Comparison of ENCODE assay signal across 13 cellular contexts in genomic region chr9:135198144-135198543, GRCh38.
DNase-seq lines count a peak whose midpoint lies in the region; ATAC-seq and TF ChIP-seq lines count a peak whose summit lies in the region.
"Had no signal": no experiment of that assay in that cellular context is flagged by ENCODE, and none has a peak within 500 bp of the region (broad histone marks: within the 10 kb centered on the region; RNA-seq: fewer than 3 reads in every experiment).

No MANE protein-coding gene starts in this region.

- DNase-seq in H7 (peak; percentile 73), iPS-NIHi7 (ENCODE audit: extremely low spot score) (peak; percentile 39)
- DNase-seq in CD8-positive, alpha-beta memory T cell, result no peak
- no peak for DNase-seq in activated naive CD4-positive, alpha-beta T cell treated with anti-CD3 and anti-CD28 coated beads, Interleukin-2, amount 50 U/mL, for 72 hours (ENCODE audit: low spot score in 2 of 2)
- DNase-seq: BE2C; Caco-2; CD8-positive, alpha-beta T cell had no signal

- no peak for TF ChIP-seq CTCF in brain (conservative IDR thresholded peaks at IDR 0.05)

- H3K4me3 ChIP-seq in H7 (ENCODE audit: insufficient read depth, low read depth, low read length), result no peak overlapping the region
- H3K4me3 ChIP-seq in CD8-positive, alpha-beta memory T cell (ENCODE audit: low read length), result no peak overlapping the region
- H3K4me3 ChIP-seq: A549 had no signal

- H3K27ac ChIP-seq in CD8-positive, alpha-beta memory T cell (ENCODE audit: low read depth, low read length), result no peak overlapping the region
- H3K27ac ChIP-seq: A549, C4-2B, HL-60 had no signal

- POLR2A ChIA-PET in CD8-positive, alpha-beta memory T cell (lab: Charles Lee), result no interaction called here

- H3K36me3 ChIP-seq in H7 (replicated peaks; ENCODE audit: control insufficient read depth, insufficient read depth, low read length), result no peaks in the 10 kb centered on the region
- H3K36me3 ChIP-seq in CD8-positive, alpha-beta memory T cell (ENCODE audit: insufficient read depth, low read length), result no peaks in the 10 kb centered on the region
- H3K36me3 ChIP-seq: BE2C had no signal

- H3K27ac Mint-ChIP-seq in brain, result peak overlapping the region in 3 of 5 experiments; percentile 10 to 89 (median 67)
- no peak overlapping the region for H3K27ac Mint-ChIP-seq in CD8-positive, alpha-beta memory T cell
- no peak overlapping the region for H3K27ac Mint-ChIP-seq in activated naive CD4-positive, alpha-beta T cell treated with anti-CD3 and anti-CD28 coated beads, Interleukin-2, amount 50 U/mL, for 72 hours
- H3K27ac Mint-ChIP-seq: CD8-positive, alpha-beta T cell had no signal

- ATAC-seq in GM21825 (IDR thresholded peaks at IDR 0.05; ENCODE audit: unreplicated experiment) (no peak), GM18907 (IDR thresholded peaks at IDR 0.05; ENCODE audit: unreplicated experiment) (no peak)
- no peak for ATAC-seq in activated naive CD4-positive, alpha-beta T cell treated with anti-CD3 and anti-CD28 coated beads, Interleukin-2, amount 50 U/mL, for 72 hours
- ATAC-seq: CD8-positive, alpha-beta T cell had no signal

- H3K9me3 ChIP-seq in CD8-positive, alpha-beta memory T cell (ENCODE audit: low read length), result no peaks in the 10 kb centered on the region
- H3K9me3 ChIP-seq: A549, BE2C, Caco-2 had no signal

- no peaks in the 10 kb centered on the region for H3K36me3 Mint-ChIP-seq in brain
- no peaks in the 10 kb centered on the region for H3K36me3 Mint-ChIP-seq in CD8-positive, alpha-beta memory T cell
- no peaks in the 10 kb centered on the region for H3K36me3 Mint-ChIP-seq in activated naive CD4-positive, alpha-beta T cell treated with anti-CD3 and anti-CD28 coated beads, Interleukin-2, amount 50 U/mL, for 72 hours
- H3K36me3 Mint-ChIP-seq: CD8-positive, alpha-beta T cell had no signal

- H3K4me1 Mint-ChIP-seq in brain, result peaks cover 31% of the 10 kb centered on the region
- H3K4me1 Mint-ChIP-seq in CD8-positive, alpha-beta memory T cell, result no peaks in the 10 kb centered on the region

- H3K4me3 Mint-ChIP-seq in brain, result no peak overlapping the region
- no peak overlapping the region for H3K4me3 Mint-ChIP-seq in CD8-positive, alpha-beta memory T cell
- H3K4me3 Mint-ChIP-seq: CD8-positive, alpha-beta T cell had no signal

- H3K27me3 Mint-ChIP-seq in brain, result peaks cover 14% of the 10 kb centered on the region
- H3K27me3 Mint-ChIP-seq in CD8-positive, alpha-beta memory T cell, result peaks cover 13 to 25% of the 10 kb centered on the region in 2 donors

- peaks cover 2 to 18% (median 9%) of the 10 kb centered on the region in 5 experiments for H3K9me3 Mint-ChIP-seq in brain
- no peaks in the 10 kb centered on the region for H3K9me3 Mint-ChIP-seq in CD8-positive, alpha-beta memory T cell
- H3K9me3 Mint-ChIP-seq in activated naive CD4-positive, alpha-beta T cell treated with anti-CD3 and anti-CD28 coated beads, Interleukin-2, amount 50 U/mL, for 72 hours, result no peaks in the 10 kb centered on the region
- H3K9me3 Mint-ChIP-seq: CD8-positive, alpha-beta T cell had no signal

- CTCF ChIA-PET in CD8-positive, alpha-beta memory T cell (lab: Charles Lee), result no interaction called here

- H3K27me3 ChIP-seq in H7 (ENCODE audit: control insufficient read depth, insufficient read depth, low read length), result no peaks in the 10 kb centered on the region; the same call in 1 of the 2 replicates
- no peaks in the 10 kb centered on the region for H3K27me3 ChIP-seq in CD8-positive, alpha-beta memory T cell (ENCODE audit: insufficient read depth, low read length, poor library complexity, severe bottlenecking)
- H3K27me3 ChIP-seq: BE2C had no signal

- H3K4me1 ChIP-seq in CD8-positive, alpha-beta memory T cell (ENCODE audit: insufficient read depth, low read length), result no peaks in the 10 kb centered on the region
- H3K4me1 ChIP-seq: A549, BE2C, Caco-2 had no signal

Comparison
In these comparisons a context has a peak if more than half of its experiments do, and no peak if none do; other contexts are left out.
1. DNase-seq: peak in H7 (single experiment) and iPS-NIHi7 (single experiment); none in CD8-positive, alpha-beta memory T cell (0 of 5) and activated naive CD4-positive, alpha-beta T cell treated with anti-CD3 and anti-CD28 coated beads, Interleukin-2, amount 50 U/mL, for 72 hours (0 of 2).
2. H3K27ac Mint-ChIP-seq: peak in brain (3 of 5); none in CD8-positive, alpha-beta memory T cell (0 of 8) and activated naive CD4-positive, alpha-beta T cell treated with anti-CD3 and anti-CD28 coated beads, Interleukin-2, amount 50 U/mL, for 72 hours (0 of 2).